Comparison of ENCODE assay signal across 28 cellular contexts in genomic region chr6:23202207-23202606, GRCh38.
"Had no signal": no experiment of that assay in that cellular context is flagged by ENCODE, and none has a peak within 500 bp of the region (broad histone marks: within the 10 kb centered on the region; RNA-seq: fewer than 3 reads in every experiment).

No MANE protein-coding gene starts in this region.

- DNase-seq: activated CD4-positive, alpha-beta memory T cell treated with anti-CD3 and anti-CD28 coated beads for 36 hours; activated CD4-positive, alpha-beta T cell treated with anti-CD3 and anti-CD28 coated beads, Interleukin-2, amount 10 ng/mL, durations not matched to agents 24 days and 14 days; activated CD8-positive, alpha-beta memory T cell treated with anti-CD3 and anti-CD28 coated beads, Interleukin-2, amount 50 U/mL, for 4 hours; activated gamma-delta T cell; activated naive CD4-positive, alpha-beta T cell treated with anti-CD3 and anti-CD28 coated beads, Interleukin-2, amount 10 ng/mL, durations not matched to agents 7 days and 5 days; activated naive CD8-positive, alpha-beta T cell treated with anti-CD3 and anti-CD28 coated beads, Interleukin-2, amount 10 ng/mL, durations not matched to agents 7 days and 5 days; activated T-cell treated with anti-CD3 and anti-CD28 coated beads, Interleukin-2, amount 50 U/mL, for 1 hour; endodermal cell; islet precursor cell; naive thymus-derived CD4-positive, alpha-beta T cell; nucleus accumbens; pancreas; retina; sigmoid colon; small intestine; stimulated activated CD4-positive, alpha-beta T cell treated with anti-CD3 and anti-CD28 coated beads, Interleukin-4, amount 100 ng/mL, for 24 hours; T-helper 17 cell; T1000; trophoblast cell; WERI-Rb-1 had no signal

- H3K4me1 ChIP-seq: ascending aorta, esophagus muscularis mucosa, pancreas, prostate gland, sigmoid colon had no signal

- H3K36me3 ChIP-seq: ascending aorta, cardiac muscle cell, esophagus muscularis mucosa, pancreas, prostate gland, sigmoid colon, thoracic aorta, WERI-Rb-1 had no signal

- H3K27me3 ChIP-seq: ascending aorta, cardiac muscle cell, esophagus muscularis mucosa, hepatocyte, pancreas, sigmoid colon had no signal

- H3K9me3 ChIP-seq: pancreas, prostate gland, sigmoid colon, thoracic aorta had no signal

- ATAC-seq: activated CD4-positive, CD25-positive, alpha-beta regulatory T cell treated with anti-CD3 and anti-CD28 coated beads, Interleukin-2, amount 50 U/mL, for 24 hours; naive thymus-derived CD4-positive, alpha-beta T cell; pancreas; stimulated activated effector memory CD8-positive, alpha-beta T cell treated with anti-CD3 and anti-CD28 coated beads, Interleukin-12 subunit alpha, Interleukin-12 subunit beta, amount 100 ng/mL, for 72 hours; T-helper 17 cell had no signal

- H3K27ac ChIP-seq: ascending aorta, cardiac muscle cell, esophagus muscularis mucosa, hepatocyte, pancreas, prostate gland, sigmoid colon, thoracic aorta, WERI-Rb-1 had no signal

- H3K4me3 ChIP-seq: ascending aorta, cardiac muscle cell, esophagus muscularis mucosa, hepatocyte, pancreas, prostate gland, sigmoid colon, thoracic aorta had no signal
